In genomic region chr16:56519459-56520250, GRCh38 we compare ENCODE assay signal across 8 cellular contexts. TPM values are rescaled to one million over a fixed set of nuclear protein-coding genes. Genes with fewer than 3 reads are reported as not detected.
A peak's percentile ranks its signal among the peaks of the same experiment; 100 is the strongest.
DNase-seq lines count a peak whose midpoint lies in the region; ATAC-seq, FAIRE-seq and TF ChIP-seq lines count a peak whose summit lies in the region.

Gene BBS2, minus strand, starts transcription at chr16:56520024. Its CDS starts 162 bp downstream, at chr16:56519862.

- peak; percentile 80 for ATAC-seq in HG02840 (IDR thresholded peaks at IDR 0.05; ENCODE audit: low FRiP score, unreplicated experiment)
- ATAC-seq in heart right ventricle = peak; percentile 96 to 99 (median 98)

- H3K9me3 Mint-ChIP-seq in type B pancreatic cell = peaks cover 6% of the 10 kb centered on the region

- H3K9me3 ChIP-seq in heart right ventricle = no peaks in the 10 kb centered on the region

- intact Hi-C loops in T-helper 1 cell treated with Interleukin-12 subunit alpha and Interleukin-12 subunit beta and Interleukin-4 antibody, amounts not matched to agents 30 ng/mL and 1 ng/mL, for 36 hours (cut with micrococcal nuclease) = loop anchor here (1.0 to 2.0 kb wide), 3 partner anchors 68 to 183 kb away; partner anchors contain the start of genes MT1X, NUDT21 and OGFOD1
- intact Hi-C loops in heart right ventricle (cut with DNase I) (loop anchor here in 7 of 10 donors (5.0 to 10.0 kb wide), 4 partner anchors 75 to 185 kb away; no protein-coding TSS in a partner anchor), posterior cingulate gyrus (cut with DNase I) (no loop called here)

- no peaks in the 10 kb centered on the region for H3K27me3 ChIP-seq in heart right ventricle

- H3K27ac ChIP-seq in heart right ventricle = peak within 1 kb of the TSS; percentile 35 to 94 (median 90)

- H3K4me3 Mint-ChIP-seq in type B pancreatic cell = peak within 1 kb of the TSS; percentile 89

- peak; percentile 97 for FAIRE-seq in GM12892 (lab: Jason Lieb, UNC)

- H3K36me3 ChIP-seq in heart right ventricle = no peaks in the 10 kb centered on the region

- H3K27ac Mint-ChIP-seq in type B pancreatic cell = peak within 1 kb of the TSS; percentile 77

- peaks cover 0 to 56% (median 38%) of the 10 kb centered on the region in 9 donors for H3K4me1 ChIP-seq in heart right ventricle

- peak; percentile 75; the same call in 1 of the 2 replicates for TF ChIP-seq POLR2A in GM12892 (IDR thresholded peaks at IDR 0.05; ENCODE audit: low read depth, low read length)

- TF ChIP-seq CTCF in heart right ventricle (IDR thresholded peaks at IDR 0.05) (peak in 1 of 9 donors; percentile 14), type B pancreatic cell (conservative IDR thresholded peaks at IDR 0.05) (peak; percentile 40)

- H3K4me1 Mint-ChIP-seq in type B pancreatic cell (ENCODE audit: unreplicated experiment) = peaks cover 18% of the 10 kb centered on the region

- H3K4me3 ChIP-seq in heart right ventricle = peak within 1 kb of the TSS; percentile 71 to 99 (median 92)

- peaks cover 3% of the 10 kb centered on the region for H3K27me3 Mint-ChIP-seq in type B pancreatic cell

- WGBS in heart right ventricle, 2 donors = 0 to 1% methylated on average over 65 of the region's 65 CpGs

- no peaks in the 10 kb centered on the region for H3K36me3 Mint-ChIP-seq in type B pancreatic cell

- DNase-seq in GM12892 (ENCODE audit: insufficient read length) = peak; percentile 86
- DNase-seq in NCI-H1436 (lab: John Stamatoyannopoulos, UW) = peak; percentile 81
- DNase-seq in amniotic epithelial cell (ENCODE audit: low read depth) = peak; percentile 73
- DNase-seq in heart right ventricle = peak; percentile 90 to 94
- peak; percentile 81 to 98 (median 92) for DNase-seq in posterior cingulate gyrus
- DNase-seq in type B pancreatic cell (ENCODE audit: extremely low spot score, unreplicated experiment) = peak; percentile 91

RNA-seq across cellular contexts. Expression of gene BBS2, which starts in this region (rescaled TPM):
- polyA plus RNA-seq in GM12892 (2012; ENCODE audit: missing spikeins) = 25.7 TPM
- total RNA-seq in T-helper 1 cell treated with Interleukin-12 subunit alpha and Interleukin-12 subunit beta and Interleukin-4 antibody, amounts not matched to agents 30 ng/mL and 1 ng/mL, for 36 hours = 12.1 and 15.9 TPM in 2 replicates
- 10 to 100 TPM; 37.7 to 75.9 (median 60.1) TPM for total RNA-seq in heart right ventricle
- polyA plus RNA-seq in heart right ventricle = 10 to 100 TPM; 11.7 to 33.0 TPM
- 37.6 and 39.6 TPM in 2 replicates for total RNA-seq in type B pancreatic cell (ENCODE audit: low replicate concordance)

Comparison
In these comparisons a context has a peak if more than half of its experiments do, and no peak if none do; other contexts are left out.
1. Peak in every context shown above with its lines: DNase-seq, ATAC-seq, H3K4me3 ChIP-seq and H3K27ac ChIP-seq.